In the genomic region with DNA sequence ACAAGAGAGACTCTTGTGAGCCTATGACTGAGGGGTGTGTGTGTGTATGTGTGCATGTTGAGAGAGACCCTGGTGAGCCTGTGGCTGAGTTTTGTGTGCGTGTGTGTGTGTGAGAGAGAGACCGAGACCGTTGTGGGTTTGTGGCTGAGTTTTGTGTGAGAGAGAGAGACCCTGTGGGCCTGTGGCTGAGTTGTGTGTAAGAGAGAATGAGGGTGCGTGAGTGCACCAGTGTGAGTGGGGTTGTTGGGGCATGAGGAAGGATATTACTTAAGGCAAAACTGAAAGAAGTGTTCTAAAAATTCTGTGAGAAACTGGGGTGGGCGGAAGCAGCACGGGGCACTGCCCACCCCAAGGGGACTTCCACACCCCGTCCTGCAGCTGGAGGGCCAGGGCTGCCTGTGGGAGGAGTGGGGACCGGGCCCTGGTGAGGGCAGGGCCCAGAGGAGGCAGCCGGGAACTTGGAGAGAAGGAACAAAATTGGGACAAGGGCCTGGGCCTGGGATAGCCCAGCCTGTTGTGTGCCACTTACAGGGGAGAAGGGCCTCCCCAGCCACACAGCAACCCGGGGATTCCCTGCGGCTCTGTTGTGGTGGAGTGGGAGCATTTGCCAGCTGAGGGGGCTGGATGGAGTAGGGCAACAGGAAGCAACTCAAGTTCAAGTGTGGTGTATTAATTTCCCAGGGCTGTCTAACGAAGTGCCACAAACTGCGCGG, we compare ENCODE assay signal across 1 cellular context.
TF ChIP-seq lines count a peak whose summit lies in the region.

No MANE protein-coding gene starts in this region.

TF ChIP-seq in HCT116, 20 proteins besides CTCF, POLR2A, EP300 and RAD21 (continued from another document):
- TF ChIP-seq CBX3 (IDR thresholded peaks at IDR 0.05; ENCODE audit: low read depth) (no peak), ELF1 (IDR thresholded peaks at IDR 0.05; ENCODE audit: borderline replicate concordance, low read depth) (no peak), EGR1 (IDR thresholded peaks at IDR 0.05; ENCODE audit: low read depth) (no peak), SIN3A (IDR thresholded peaks at IDR 0.05; ENCODE audit: low read depth) (no peak), ZNF274 (IDR thresholded peaks at IDR 0.05; ENCODE audit: low read depth, low read length) (no peak)
